1 cellular context compared by ENCODE assay signal in genomic region chr10:103668351-103669242, GRCh38.
A peak's percentile ranks its signal among the peaks of the same experiment; 100 is the strongest.
TF ChIP-seq lines count a peak whose summit lies in the region.

No MANE protein-coding gene starts in this region.

TF ChIP-seq in K562, 482 proteins besides CTCF, POLR2A, EP300 and RAD21 (continued from another document and continues in another):
- TF ChIP-seq ZNF407 (IDR thresholded peaks at IDR 0.05; ENCODE audit: low read depth): no peak
- TF ChIP-seq ZKSCAN1 (IDR thresholded peaks at IDR 0.05; ENCODE audit: low read depth, low read length): no peak
- peak; percentile 8; the same call in 1 of the 2 replicates for TF ChIP-seq CREM (IDR thresholded peaks at IDR 0.05; ENCODE audit: low read depth)
- TF ChIP-seq MTA3 (IDR thresholded peaks at IDR 0.05; ENCODE audit: borderline replicate concordance): no peak
- TF ChIP-seq JUND (IDR thresholded peaks at IDR 0.05; ENCODE audit: borderline replicate concordance, low read depth, low read length): 0 out of 2 replicates have a peak, but pooled peaks have one; percentile 3
- TF ChIP-seq JUND (tag; IDR thresholded peaks at IDR 0.05; ENCODE audit: borderline replicate concordance, low read depth, low read length): no peak
- TF ChIP-seq ZNF764 (CRISPR knock-in tag; IDR thresholded peaks at IDR 0.05; ENCODE audit: low read depth): no peak
- no peak for TF ChIP-seq PHTF2 (CRISPR knock-in tag; IDR thresholded peaks at IDR 0.05)
- TF ChIP-seq FOXO4 (CRISPR knock-in tag; IDR thresholded peaks at IDR 0.05): no peak
- no peak for TF ChIP-seq ZNF76 (CRISPR knock-in tag; IDR thresholded peaks at IDR 0.05; ENCODE audit: borderline replicate concordance)
- peak; percentile 67 for TF ChIP-seq KDM5B (IDR thresholded peaks at IDR 0.05; ENCODE audit: insufficient replicate concordance, low read depth, low read length)
- TF ChIP-seq RBM39 (optimal IDR thresholded peaks at IDR 0.05; ENCODE audit: low read depth, low read length): no peak
- no peak for TF ChIP-seq FOXA3 (CRISPR knock-in tag; conservative IDR thresholded peaks at IDR 0.05 in 1 of 2, IDR thresholded peaks at IDR 0.05 in 1 of 2)
- no peak for TF ChIP-seq KLF1 (tag; IDR thresholded peaks at IDR 0.05)
- no peak for TF ChIP-seq PCBP2 (IDR thresholded peaks at IDR 0.05; ENCODE audit: low read depth, low read length, poor library complexity, severe bottlenecking)
- no peak for TF ChIP-seq STAT5B (CRISPR knock-in tag; IDR thresholded peaks at IDR 0.05)
- no peak for TF ChIP-seq KDM2B (CRISPR knock-in tag; IDR thresholded peaks at IDR 0.05)
- no peak for TF ChIP-seq SRSF7 (optimal IDR thresholded peaks at IDR 0.05; ENCODE audit: low read depth, low read length)
- no peak for TF ChIP-seq FOXK2 (conservative IDR thresholded peaks at IDR 0.05 in 1 of 2, IDR thresholded peaks at IDR 0.05 in 1 of 2; ENCODE audit: low read depth in 2 of 2)
- TF ChIP-seq, protein P1, sequence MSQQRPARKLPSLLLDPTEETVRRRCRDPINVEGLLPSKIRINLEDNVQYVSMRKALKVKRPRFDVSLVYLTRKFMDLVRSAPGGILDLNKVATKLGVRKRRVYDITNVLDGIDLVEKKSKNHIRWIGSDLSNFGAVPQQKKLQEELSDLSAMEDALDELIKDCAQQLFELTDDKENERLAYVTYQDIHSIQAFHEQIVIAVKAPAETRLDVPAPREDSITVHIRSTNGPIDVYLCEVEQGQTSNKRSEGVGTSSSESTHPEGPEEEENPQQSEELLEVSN (IDR thresholded peaks at IDR 0.05; ENCODE audit: borderline replicate concordance in 1 of 2, extremely low read depth in 1 of 2, insufficient read depth in 1 of 2, insufficient read length in 1 of 2, low read depth in 1 of 2, low read length in 1 of 2, poor library complexity in 1 of 2, severe bottlenecking in 1 of 2): peak; percentile 87 to 89
- TF ChIP-seq ZNF668 (CRISPR knock-in tag; IDR thresholded peaks at IDR 0.05): no peak
- TF ChIP-seq HNRNPL (IDR thresholded peaks at IDR 0.05; ENCODE audit: low read depth, low read length): no peak
- TF ChIP-seq MCM2 (IDR thresholded peaks at IDR 0.05; ENCODE audit: low read depth): no peak
- no peak; the same call in 1 of the 2 replicates for TF ChIP-seq CTBP1 (IDR thresholded peaks at IDR 0.05; ENCODE audit: borderline replicate concordance)
- no peak for TF ChIP-seq TAF15 (IDR thresholded peaks at IDR 0.05; ENCODE audit: low read depth, low read length)
- TF ChIP-seq, protein P2, sequence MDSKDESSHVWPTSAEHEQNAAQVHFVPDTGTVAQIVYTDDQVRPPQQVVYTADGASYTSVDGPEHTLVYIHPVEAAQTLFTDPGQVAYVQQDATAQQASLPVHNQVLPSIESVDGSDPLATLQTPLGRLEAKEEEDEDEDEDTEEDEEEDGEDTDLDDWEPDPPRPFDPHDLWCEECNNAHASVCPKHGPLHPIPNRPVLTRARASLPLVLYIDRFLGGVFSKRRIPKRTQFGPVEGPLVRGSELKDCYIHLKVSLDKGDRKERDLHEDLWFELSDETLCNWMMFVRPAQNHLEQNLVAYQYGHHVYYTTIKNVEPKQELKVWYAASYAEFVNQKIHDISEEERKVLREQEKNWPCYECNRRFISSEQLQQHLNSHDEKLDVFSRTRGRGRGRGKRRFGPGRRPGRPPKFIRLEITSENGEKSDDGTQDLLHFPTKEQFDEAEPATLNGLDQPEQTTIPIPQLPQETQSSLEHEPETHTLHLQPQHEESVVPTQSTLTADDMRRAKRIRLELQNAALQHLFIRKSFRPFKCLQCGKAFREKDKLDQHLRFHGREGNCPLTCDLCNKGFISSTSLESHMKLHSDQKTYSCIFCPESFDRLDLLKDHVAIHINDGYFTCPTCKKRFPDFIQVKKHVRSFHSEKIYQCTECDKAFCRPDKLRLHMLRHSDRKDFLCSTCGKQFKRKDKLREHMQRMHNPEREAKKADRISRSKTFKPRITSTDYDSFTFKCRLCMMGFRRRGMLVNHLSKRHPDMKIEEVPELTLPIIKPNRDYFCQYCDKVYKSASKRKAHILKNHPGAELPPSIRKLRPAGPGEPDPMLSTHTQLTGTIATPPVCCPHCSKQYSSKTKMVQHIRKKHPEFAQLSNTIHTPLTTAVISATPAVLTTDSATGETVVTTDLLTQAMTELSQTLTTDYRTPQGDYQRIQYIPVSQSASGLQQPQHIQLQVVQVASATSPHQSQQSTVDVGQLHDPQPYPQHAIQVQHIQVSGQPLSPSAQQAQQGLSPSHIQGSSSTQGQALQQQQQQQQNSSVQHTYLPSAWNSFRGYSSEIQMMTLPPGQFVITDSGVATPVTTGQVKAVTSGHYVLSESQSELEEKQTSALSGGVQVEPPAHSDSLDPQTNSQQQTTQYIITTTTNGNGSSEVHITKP (IDR thresholded peaks at IDR 0.05; ENCODE audit: partially characterized antibody): no peak
- no peak for TF ChIP-seq ZBTB1 (CRISPR knock-in tag; IDR thresholded peaks at IDR 0.05; ENCODE audit: borderline replicate concordance, low read depth)
- no peak for TF ChIP-seq ATF1 (CRISPR knock-in tag; IDR thresholded peaks at IDR 0.05)
- 0 out of 2 replicates have a peak, but pooled peaks have one; percentile 18 for TF ChIP-seq ATF1 (tag; IDR thresholded peaks at IDR 0.05)
- TF ChIP-seq POU5F1 (IDR thresholded peaks at IDR 0.05; ENCODE audit: borderline replicate concordance, low read depth, low read length, partially characterized antibody): no peak
- no peak for TF ChIP-seq ESRRB (CRISPR knock-in tag; IDR thresholded peaks at IDR 0.05; ENCODE audit: borderline replicate concordance)
- TF ChIP-seq ZBTB26 (CRISPR knock-in tag; IDR thresholded peaks at IDR 0.05): no peak
- no peak for TF ChIP-seq ZC3H4 (CRISPR knock-in tag; IDR thresholded peaks at IDR 0.05; ENCODE audit: borderline replicate concordance)
- TF ChIP-seq SMARCA5 (IDR thresholded peaks at IDR 0.05): no peak
- TF ChIP-seq SRSF1 (IDR thresholded peaks at IDR 0.05; ENCODE audit: low read depth, low read length): no peak
- TF ChIP-seq SAFB (IDR thresholded peaks at IDR 0.05; ENCODE audit: borderline replicate concordance, low read depth, low read length): no peak
- no peak for TF ChIP-seq SMAD3 (CRISPR knock-in tag; conservative IDR thresholded peaks at IDR 0.05)
- no peak for TF ChIP-seq IRF2 (CRISPR knock-in tag; IDR thresholded peaks at IDR 0.05)
- no peak for TF ChIP-seq BACH1 (tag; IDR thresholded peaks at IDR 0.05)
- TF ChIP-seq ZKSCAN8 (CRISPR knock-in tag; IDR thresholded peaks at IDR 0.05): no peak
- no peak for TF ChIP-seq SNIP1 (IDR thresholded peaks at IDR 0.05; ENCODE audit: low read depth)
- peak in 1 of 2 experiments; percentile 25; a peak in 1 of 4 replicates for TF ChIP-seq TRIM24 (IDR thresholded peaks at IDR 0.05)
- TF ChIP-seq, protein P3, sequence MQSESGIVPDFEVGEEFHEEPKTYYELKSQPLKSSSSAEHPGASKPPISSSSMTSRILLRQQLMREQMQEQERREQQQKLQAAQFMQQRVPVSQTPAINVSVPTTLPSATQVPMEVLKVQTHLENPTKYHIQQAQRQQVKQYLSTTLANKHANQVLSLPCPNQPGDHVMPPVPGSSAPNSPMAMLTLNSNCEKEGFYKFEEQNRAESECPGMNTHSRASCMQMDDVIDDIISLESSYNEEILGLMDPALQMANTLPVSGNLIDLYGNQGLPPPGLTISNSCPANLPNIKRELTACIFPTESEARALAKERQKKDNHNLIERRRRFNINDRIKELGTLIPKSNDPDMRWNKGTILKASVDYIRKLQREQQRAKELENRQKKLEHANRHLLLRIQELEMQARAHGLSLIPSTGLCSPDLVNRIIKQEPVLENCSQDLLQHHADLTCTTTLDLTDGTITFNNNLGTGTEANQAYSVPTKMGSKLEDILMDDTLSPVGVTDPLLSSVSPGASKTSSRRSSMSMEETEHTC (IDR thresholded peaks at IDR 0.05): no peak
- no peak for TF ChIP-seq HNRNPH1 (optimal IDR thresholded peaks at IDR 0.05; ENCODE audit: low read depth, low read length)
- TF ChIP-seq ZNF165 (CRISPR knock-in tag; IDR thresholded peaks at IDR 0.05; ENCODE audit: borderline replicate concordance): no peak
- no peak for TF ChIP-seq SIX5 (IDR thresholded peaks at IDR 0.05; ENCODE audit: borderline replicate concordance in 1 of 2, insufficient read depth in 1 of 2, low read depth in 1 of 2, low read length in 2 of 2)
- TF ChIP-seq MCM5 (IDR thresholded peaks at IDR 0.05; ENCODE audit: low read depth): no peak
- TF ChIP-seq, protein P4, sequence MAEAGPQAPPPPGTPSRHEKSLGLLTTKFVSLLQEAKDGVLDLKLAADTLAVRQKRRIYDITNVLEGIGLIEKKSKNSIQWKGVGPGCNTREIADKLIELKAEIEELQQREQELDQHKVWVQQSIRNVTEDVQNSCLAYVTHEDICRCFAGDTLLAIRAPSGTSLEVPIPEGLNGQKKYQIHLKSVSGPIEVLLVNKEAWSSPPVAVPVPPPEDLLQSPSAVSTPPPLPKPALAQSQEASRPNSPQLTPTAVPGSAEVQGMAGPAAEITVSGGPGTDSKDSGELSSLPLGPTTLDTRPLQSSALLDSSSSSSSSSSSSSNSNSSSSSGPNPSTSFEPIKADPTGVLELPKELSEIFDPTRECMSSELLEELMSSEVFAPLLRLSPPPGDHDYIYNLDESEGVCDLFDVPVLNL (CRISPR knock-in tag; IDR thresholded peaks at IDR 0.05; ENCODE audit: low read depth): no peak
- TF ChIP-seq NR4A1 (CRISPR knock-in tag; IDR thresholded peaks at IDR 0.05): no peak
- 0 out of 2 replicates have a peak, but pooled peaks have one; percentile 47 for TF ChIP-seq NR4A1 (tag; IDR thresholded peaks at IDR 0.05)
- TF ChIP-seq SRSF9 (IDR thresholded peaks at IDR 0.05; ENCODE audit: borderline replicate concordance, low read depth, low read length): no peak
- TF ChIP-seq HDAC8 (tag; IDR thresholded peaks at IDR 0.05): no peak
- TF ChIP-seq ETV5 (CRISPR knock-in tag; IDR thresholded peaks at IDR 0.05; ENCODE audit: low read depth): no peak; the same call in 1 of the 2 replicates
